In the genomic region with DNA sequence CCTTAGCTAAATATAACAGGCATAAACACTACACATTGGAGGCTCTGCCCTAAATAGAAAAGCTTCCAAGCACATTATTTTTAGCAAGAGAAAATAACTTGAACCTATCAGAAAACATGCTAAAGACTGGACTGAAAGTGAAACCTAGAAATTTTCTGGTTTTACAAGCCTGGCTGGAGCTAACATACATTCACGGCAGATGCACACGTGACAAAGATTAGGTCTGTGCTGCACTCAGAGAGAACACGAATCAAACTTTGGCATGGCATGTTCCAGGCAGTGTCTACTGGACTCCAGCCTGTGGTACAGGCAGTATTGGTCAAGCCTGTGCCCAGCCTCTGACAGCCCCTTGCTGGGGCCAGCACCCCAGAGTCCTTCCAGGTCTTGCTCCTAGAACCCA, we compare ENCODE assay signal across 10 cellular contexts.
DNase-seq lines count a peak whose midpoint lies in the region; ATAC-seq and TF ChIP-seq lines count a peak whose summit lies in the region.
"Had no signal": no experiment of that assay in that cellular context is flagged by ENCODE, and none has a peak within 500 bp of the region (broad histone marks: within the 10 kb centered on the region; RNA-seq: fewer than 3 reads in every experiment).

No MANE protein-coding gene starts in this region.

- no peaks in the 10 kb centered on the region for H3K36me3 Mint-ChIP-seq in HFFc6 (ENCODE audit: low read depth)
- H3K36me3 Mint-ChIP-seq in naive B cell = no peaks in the 10 kb centered on the region

- H3K4me1 Mint-ChIP-seq in HFFc6 (ENCODE audit: low read depth) = no peaks in the 10 kb centered on the region
- peaks cover 4 to 18% (median 12%) of the 10 kb centered on the region in 3 donors for H3K4me1 Mint-ChIP-seq in naive B cell

- no peak for TF ChIP-seq CTCF in HFFc6 (IDR thresholded peaks at IDR 0.05)

- H3K27ac Mint-ChIP-seq in HFFc6 (no peak overlapping the region), naive B cell (peak overlapping the region in 3 of 6 donors; percentile 70 to 90 (median 82))
- H3K27ac Mint-ChIP-seq: endodermal cell had no signal

- ATAC-seq in GM18909 (IDR thresholded peaks at IDR 0.05; ENCODE audit: poor library complexity, unreplicated experiment) (peak; percentile 50), naive B cell (ENCODE audit: low read depth in 2 of 2) (peak; percentile 23 to 37)

- peak overlapping the region; percentile 48 for H3K4me3 Mint-ChIP-seq in HFFc6
- peak overlapping the region in 5 of 8 donors; percentile 29 to 77 (median 56) for H3K4me3 Mint-ChIP-seq in naive B cell
- H3K4me3 Mint-ChIP-seq: endodermal cell had no signal

- DNase-seq in HFFc6 (no peak), NAMALWA (ENCODE audit: low spot score) (peak; percentile 15), naive B cell (no peak), amniotic stem cell (lab: John Stamatoyannopoulos, UW) (no peak)
- no peak for DNase-seq in activated CD4-positive, CD25-positive, alpha-beta regulatory T cell (lab: John Stamatoyannopoulos, UW)
- no peak for DNase-seq in activated CD4-positive, alpha-beta T cell treated with anti-CD3 and anti-CD28 coated beads for 4 hours
- DNase-seq: activated effector memory CD4-positive, alpha-beta T cell treated with Interleukin-2 at 50 U/mL for 16 hours; endodermal cell; NCI-H1417 had no signal

- H3K27me3 Mint-ChIP-seq in HFFc6 (ENCODE audit: insufficient read depth) = peaks cover 45% of the 10 kb centered on the region
- H3K27me3 Mint-ChIP-seq in naive B cell = peaks cover 0 to 8% (median 8%) of the 10 kb centered on the region in 3 donors

- H3K9me3 Mint-ChIP-seq in HFFc6 (no peaks in the 10 kb centered on the region), naive B cell (no peaks in the 10 kb centered on the region)
